29 cellular contexts compared by ENCODE assay signal in genomic region chr10:23190872-23191763, GRCh38. TPM values are rescaled to one million over a fixed set of nuclear protein-coding genes. Genes with fewer than 3 reads are reported as not detected.
DNase-seq lines count a peak whose midpoint lies in the region; ATAC-seq and TF ChIP-seq lines count a peak whose summit lies in the region.
"Had no signal": no experiment of that assay in that cellular context is flagged by ENCODE, and none has a peak within 500 bp of the region (broad histone marks: within the 10 kb centered on the region; RNA-seq: fewer than 3 reads in every experiment).

No MANE protein-coding gene starts in this region.

- WGBS in aorta, 2 donors: 2% methylated on average over 36 of the region's 36 CpGs
- 6 to 9% methylated on average over 11 to 36 of the region's 36 CpGs for WGBS in transverse colon (ENCODE audit: low coverage in 1 of 2), 2 donors

- H3K4me3 Mint-ChIP-seq in brain (peak overlapping the region; percentile 47 to 83 (median 66)), nephron progenitor cell (peak overlapping the region; percentile 36)
- H3K4me3 Mint-ChIP-seq: activated naive CD4-positive, alpha-beta T cell treated with anti-CD3 and anti-CD28 coated beads for 36 hours; activated T-cell treated with anti-CD3 and anti-CD28 coated beads, Interleukin-2, amount 50 U/mL, for 72 hours; CD4-positive, CD25-positive, alpha-beta regulatory T cell; T-cell had no signal

- H3K27ac Mint-ChIP-seq in brain: no peak overlapping the region
- no peak overlapping the region for H3K27ac Mint-ChIP-seq in nephron progenitor cell
- H3K27ac Mint-ChIP-seq: activated naive CD4-positive, alpha-beta T cell treated with anti-CD3 and anti-CD28 coated beads for 36 hours; activated T-cell treated with anti-CD3 and anti-CD28 coated beads, Interleukin-2, amount 50 U/mL, for 72 hours; T-cell had no signal

- H3K36me3 Mint-ChIP-seq in brain (no peaks in the 10 kb centered on the region), nephron progenitor cell (ENCODE audit: low read depth) (no peaks in the 10 kb centered on the region)
- H3K36me3 Mint-ChIP-seq: CD4-positive, CD25-positive, alpha-beta regulatory T cell; T-cell had no signal

- no peak for TF ChIP-seq POLR2A in transverse colon (IDR thresholded peaks at IDR 0.05)

- in situ Hi-C loops in transverse colon (cut with MboI; ENCODE audit: low pct_ligation_motif_present in 1 of 4, low pct_unique_long_range_greater_than_20kb in 1 of 4, low sequenced_read_pairs in 3 of 4): no loop called here

- H3K36me3 ChIP-seq in aorta (ENCODE audit: control insufficient read depth in 1 of 2, insufficient read depth in 2 of 2, low read length in 1 of 2) (no peaks in the 10 kb centered on the region), transverse colon (no peaks in the 10 kb centered on the region)
- H3K36me3 ChIP-seq: MG63, SJCRH30, spleen had no signal

- TF ChIP-seq EP300 in transverse colon (IDR thresholded peaks at IDR 0.05; ENCODE audit: low read depth): no peak

- peaks cover 20% of the 10 kb centered on the region for H3K4me1 Mint-ChIP-seq in brain
- peaks cover 12% of the 10 kb centered on the region for H3K4me1 Mint-ChIP-seq in nephron progenitor cell

- ATAC-seq in aorta (ENCODE audit: low FRiP score): peak; percentile 37
- no peak for ATAC-seq in HG03045 (IDR thresholded peaks at IDR 0.05; ENCODE audit: unreplicated experiment)
- ATAC-seq: activated T-cell treated with anti-CD3 and anti-CD28 coated beads, Interleukin-2, amount 50 U/mL, for 72 hours; K562; left lobe of liver; T-cell had no signal

- H3K9me3 Mint-ChIP-seq in brain (peaks cover 0 to 4% (median 3%) of the 10 kb centered on the region in 5 experiments), nephron progenitor cell (no peaks in the 10 kb centered on the region)
- H3K9me3 Mint-ChIP-seq: activated naive CD4-positive, alpha-beta T cell treated with anti-CD3 and anti-CD28 coated beads for 36 hours; activated T-cell treated with anti-CD3 and anti-CD28 coated beads, Interleukin-2, amount 50 U/mL, for 72 hours; T-cell had no signal

- H3K9me3 ChIP-seq in aorta (ENCODE audit: control insufficient read depth, low read length) (no peaks in the 10 kb centered on the region), transverse colon (no peaks in the 10 kb centered on the region)
- H3K9me3 ChIP-seq: MG63, spleen had no signal

- H3K27me3 Mint-ChIP-seq in brain (peaks cover 94% of the 10 kb centered on the region), nephron progenitor cell (ENCODE audit: low read depth, poor library complexity) (peaks cover 98% of the 10 kb centered on the region)

- intact Hi-C loops in aorta (cut with DNase I) (no loop called here), transverse colon (cut with DNase I; ENCODE audit: low total_unique reads) (no loop called here)

- H3K4me1 ChIP-seq in aorta (ENCODE audit: control insufficient read depth in 1 of 2, insufficient read depth in 2 of 2, low read length in 2 of 2): no peaks in the 10 kb centered on the region
- H3K4me1 ChIP-seq in transverse colon: peaks cover 0 to 11% (median 3%) of the 10 kb centered on the region in 4 donors
- H3K4me1 ChIP-seq: SJCRH30 had no signal

- TF ChIP-seq CTCF in brain (conservative IDR thresholded peaks at IDR 0.05): no peak
- TF ChIP-seq CTCF in nephron progenitor cell (IDR thresholded peaks at IDR 0.05): no peak
- TF ChIP-seq CTCF in transverse colon (IDR thresholded peaks at IDR 0.05): no peak

- DNase-seq in NCI-H748 (lab: John Stamatoyannopoulos, UW; ENCODE audit: unreplicated experiment) (peak; percentile 36), NCI-H748 treated with DMSO at 0.1 percent for 48 hours (lab: John Stamatoyannopoulos, UW) (no peak), nephron progenitor cell (no peak), aorta (no peak), transverse colon (no peak)
- no peak for DNase-seq in stimulated activated CD4-positive, alpha-beta T cell treated with anti-CD3 and anti-CD28 coated beads, Interleukin-4, amount 100 ng/mL, for 4 hours
- DNase-seq: 8988T; activated naive CD4-positive, alpha-beta T cell treated with anti-CD3 and anti-CD28 coated beads for 36 hours; activated T-cell treated with anti-CD3 and anti-CD28 coated beads, Interleukin-2, amount 50 U/mL, for 72 hours; amygdala; CD4-positive, CD25-positive, alpha-beta regulatory T cell; central memory CD4-positive, alpha-beta T cell; dermis blood vessel endothelial cell; mesendoderm; MG63; NCI-H1417 treated with DMSO at 0.1 percent for 48 hours; NCI-H2171 treated with DMSO at 0.1 percent for 48 hours; SJCRH30; spleen; stimulated activated CD4-positive, alpha-beta T cell treated with anti-CD3 and anti-CD28 coated beads, Interleukin-2, amount 100 ng/mL, for 48 hours; stimulated activated naive CD4-positive, alpha-beta T cell; T-cell had no signal

- H3K4me3 ChIP-seq in aorta (ENCODE audit: low read length in 2 of 2) (no peak overlapping the region), transverse colon (no peak overlapping the region)
- H3K4me3 ChIP-seq: K562, MG63, SJCRH30 had no signal

- H3K27me3 ChIP-seq in aorta (ENCODE audit: control insufficient read depth in 1 of 2, insufficient read depth in 2 of 2, low read length in 1 of 2): no peaks in the 10 kb centered on the region
- H3K27me3 ChIP-seq in transverse colon: peaks cover 75% of the 10 kb centered on the region
- H3K27me3 ChIP-seq: SJCRH30 had no signal

- H3K27ac ChIP-seq in aorta (ENCODE audit: low read depth in 1 of 2, low read length in 2 of 2) (no peak overlapping the region), transverse colon (no peak overlapping the region)
- H3K27ac ChIP-seq: SJCRH30, spleen had no signal

RNA-seq across cellular contexts. Expression of gene PTF1A, which starts 1.0 kb away (rescaled TPM):
- not detected for polyA plus RNA-seq in brain (ENCODE audit: insufficient read depth, low read depth, low replicate concordance)
- not detected for total RNA-seq in aorta
- polyA plus RNA-seq in aorta: not detected
- not detected for total RNA-seq in transverse colon
- total RNA-seq: activated naive CD4-positive, alpha-beta T cell treated with anti-CD3 and anti-CD28 coated beads for 36 hours; activated T-cell treated with anti-CD3 and anti-CD28 coated beads, Interleukin-2, amount 50 U/mL, for 72 hours; CD4-positive, CD25-positive, alpha-beta regulatory T cell; dermis blood vessel endothelial cell; endothelial cell of umbilical vein; K562; left lobe of liver; myocyte; osteocyte; SJCRH30; spleen; T-cell had no signal
- polyA plus RNA-seq: CD4-positive, CD25-positive, alpha-beta regulatory T cell; endothelial cell of umbilical vein; K562; spleen had no signal
